Comparison of ENCODE assay signal across 1 cellular context in genomic region chr3:160440687-160441086, GRCh38.
TF ChIP-seq lines count a peak whose summit lies in the region.

No MANE protein-coding gene starts in this region.

TF ChIP-seq in GM23338, 12 proteins besides CTCF, POLR2A, EP300 and RAD21 (continued from another document):
- TF ChIP-seq ZNF462 (CRISPR knock-in tag; IDR thresholded peaks at IDR 0.05): no peak
- TF ChIP-seq NANOG (IDR thresholded peaks at IDR 0.05; ENCODE audit: borderline replicate concordance): no peak
- TF ChIP-seq REST (IDR thresholded peaks at IDR 0.05; ENCODE audit: unreplicated experiment): no peak
- TF ChIP-seq EZH2phosphoT487 (IDR thresholded peaks at IDR 0.05; ENCODE audit: unreplicated experiment): no peak
